8 cellular contexts compared by ENCODE assay signal in genomic region chr14:50830044-50830931, GRCh38. TPM values are rescaled to one million over a fixed set of nuclear protein-coding genes. Genes with fewer than 3 reads are reported as not detected.
DNase-seq lines count a peak whose midpoint lies in the region; ATAC-seq lines count a peak whose summit lies in the region.

No MANE protein-coding gene starts in this region.

- peaks cover 36 to 38% of the 10 kb centered on the region in 2 donors for H3K36me3 Mint-ChIP-seq in stimulated activated naive B cell treated with anti-CD40 and anti-IgM and Interleukin-4, amounts not matched to agents 10 μg/mL and 1 μg/mL and 100 μg/mL, for 72 hours

- ATAC-seq in GM18868 (IDR thresholded peaks at IDR 0.05; ENCODE audit: unreplicated experiment) (peak; percentile 33), HG03139 (IDR thresholded peaks at IDR 0.05; ENCODE audit: unreplicated experiment) (peak; percentile 29), esophagus mucosa (peak; percentile 60)
- peak; percentile 68 to 73 for ATAC-seq in stimulated activated naive B cell treated with anti-CD40 and anti-IgM and Interleukin-4, amounts not matched to agents 10 μg/mL and 1 μg/mL and 100 μg/mL, for 72 hours (replicated peaks)

- peak overlapping the region; percentile 94 to 98 for H3K4me3 Mint-ChIP-seq in stimulated activated naive B cell treated with anti-CD40 and anti-IgM and Interleukin-4, amounts not matched to agents 10 μg/mL and 1 μg/mL and 100 μg/mL, for 72 hours

- DNase-seq in AG08395 (ENCODE audit: low spot score) (peak; percentile 24), NCI-H748 treated with DMSO at 0.1 percent for 48 hours (lab: John Stamatoyannopoulos, UW) (peak; percentile 57), activated T-cell treated with anti-CD3 and anti-CD28 coated beads for 4 hours (peak; percentile 56), myocyte (ENCODE audit: low read depth) (peak; percentile 51)
- DNase-seq in stimulated activated naive B cell treated with anti-CD40 and anti-IgM and Interleukin-4, amounts not matched to agents 10 μg/mL and 1 μg/mL and 100 μg/mL, for 72 hours = peak; percentile 75

- no peaks in the 10 kb centered on the region for H3K27me3 Mint-ChIP-seq in stimulated activated naive B cell treated with anti-CD40 and anti-IgM and Interleukin-4, amounts not matched to agents 10 μg/mL and 1 μg/mL and 100 μg/mL, for 72 hours

- H3K4me1 Mint-ChIP-seq in stimulated activated naive B cell treated with anti-CD40 and anti-IgM and Interleukin-4, amounts not matched to agents 10 μg/mL and 1 μg/mL and 100 μg/mL, for 72 hours = peaks cover 42 to 69% of the 10 kb centered on the region in 2 donors

- H3K27ac Mint-ChIP-seq in stimulated activated naive B cell treated with anti-CD40 and anti-IgM and Interleukin-4, amounts not matched to agents 10 μg/mL and 1 μg/mL and 100 μg/mL, for 72 hours = peak overlapping the region; percentile 96

- no peaks in the 10 kb centered on the region for H3K9me3 Mint-ChIP-seq in stimulated activated naive B cell treated with anti-CD40 and anti-IgM and Interleukin-4, amounts not matched to agents 10 μg/mL and 1 μg/mL and 100 μg/mL, for 72 hours

RNA-seq across cellular contexts. Expression of gene NIN, which starts 0.7 kb away (rescaled TPM):
- 31.9 TPM for total RNA-seq in esophagus mucosa
- total RNA-seq in myocyte = 24.1 and 43.3 TPM in 2 replicates
- polyA plus RNA-seq in myocyte (2012) = 16.4 TPM

RNA-seq across cellular contexts. Expression of gene ABHD12B, which starts 41.6 kb away (rescaled TPM):
- total RNA-seq in esophagus mucosa (0.32 TPM), myocyte (not detected in 2 replicates)
- 0.68 TPM for polyA plus RNA-seq in myocyte (2012)

Comparison
In these comparisons a context has a peak if more than half of its experiments do, and no peak if none do; other contexts are left out.
1. Peak in every context shown above with its lines: DNase-seq and ATAC-seq.
2. DNase-seq: peak in every context shown above with its lines; median percentile 75 in stimulated activated naive B cell treated with anti-CD40 and anti-IgM and Interleukin-4, amounts not matched to agents 10 μg/mL and 1 μg/mL and 100 μg/mL, for 72 hours; 57 in NCI-H748 treated with DMSO at 0.1 percent for 48 hours; 56 in activated T-cell treated with anti-CD3 and anti-CD28 coated beads for 4 hours; 51 in myocyte; 24 in AG08395.